Comparison of ENCODE assay signal across 15 cellular contexts in the genomic region with DNA sequence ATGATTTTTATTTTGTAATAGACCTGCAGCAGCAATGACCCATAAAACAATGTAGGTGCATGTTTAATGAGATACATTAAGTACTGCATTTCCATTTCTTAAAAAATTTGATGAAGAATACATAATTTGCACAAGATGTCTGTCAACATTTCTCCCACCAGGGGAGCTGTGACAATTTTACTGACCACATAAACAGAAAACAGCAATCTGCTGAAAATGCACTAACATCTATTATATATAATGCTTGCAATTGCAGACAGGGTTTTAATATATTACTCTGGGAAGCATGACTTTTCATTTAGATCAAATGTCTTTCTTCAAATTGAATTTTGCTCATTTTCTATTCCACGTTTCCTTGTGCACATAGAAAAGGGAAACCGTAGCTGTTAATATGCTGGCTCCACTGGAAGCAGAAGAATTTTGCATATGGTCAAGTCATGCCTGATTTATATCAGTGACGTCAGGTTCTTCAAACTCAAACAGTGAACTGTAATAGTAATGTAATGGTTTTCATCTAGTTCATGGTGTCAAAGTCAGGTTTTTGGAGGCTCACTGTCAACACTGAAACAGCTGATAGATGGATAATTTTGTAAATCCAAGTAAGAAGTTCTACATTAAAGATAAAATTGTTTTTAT.
DNase-seq lines count a peak whose midpoint lies in the region; ATAC-seq and TF ChIP-seq lines count a peak whose summit lies in the region.
"Had no signal": no experiment of that assay in that cellular context is flagged by ENCODE, and none has a peak within 500 bp of the region (broad histone marks: within the 10 kb centered on the region; RNA-seq: fewer than 3 reads in every experiment).

No MANE protein-coding gene starts in this region.

- H3K4me3 ChIP-seq in BJ (ENCODE audit: low read depth, low read length) (no peak overlapping the region), brain microvascular endothelial cell (ENCODE audit: low read depth, low read length) (no peak overlapping the region)
- H3K4me3 ChIP-seq: GM12878 had no signal

- peaks cover 6% of the 10 kb centered on the region for H3K9me3 Mint-ChIP-seq in mesothelial cell of epicardium
- H3K9me3 Mint-ChIP-seq: stimulated activated memory B cell treated with anti-CD40 and anti-IgM and Interleukin-4, amounts not matched to agents 10 μg/mL and 1 μg/mL and 100 μg/mL, for 72 hours had no signal

- DNase-seq in BJ (ENCODE audit: low read depth) (no peak), HT-29 (ENCODE audit: low spot score) (peak; percentile 14), brain microvascular endothelial cell (no peak), mesothelial cell of epicardium (ENCODE audit: low spot score in 2 of 2, unreplicated experiment in 2 of 2) (no peak), SK-N-DZ (ENCODE audit: low spot score) (no peak), cardiac septum (ENCODE audit: low spot score) (no peak)
- DNase-seq in stimulated activated naive CD8-positive, alpha-beta T cell treated with anti-CD3 and anti-CD28 coated beads, Interleukin-15, Interleukin-2, amounts not matched to agents 100 U/mL and 50 U/mL, for 24 hours = no peak
- DNase-seq: activated CD4-positive, CD25-positive, alpha-beta regulatory T cell; activated T-cell treated with anti-CD3 and anti-CD28 coated beads, Interleukin-2, amount 50 U/mL, for 1 hour; NCI-H524; SIG-M5 had no signal

- 0 out of 2 replicates have a peak, but pooled peaks cover 1% of the 10 kb centered on the region for H3K27me3 ChIP-seq in BJ (ENCODE audit: control insufficient read depth, insufficient read depth, low read length)
- H3K27me3 ChIP-seq in brain microvascular endothelial cell (replicated peaks) = no peaks in the 10 kb centered on the region

- H3K27me3 Mint-ChIP-seq in mesothelial cell of epicardium (ENCODE audit: low read depth) = peaks cover 10% of the 10 kb centered on the region
- H3K27me3 Mint-ChIP-seq: stimulated activated memory B cell treated with anti-CD40 and anti-IgM and Interleukin-4, amounts not matched to agents 10 μg/mL and 1 μg/mL and 100 μg/mL, for 72 hours had no signal

- intact Hi-C loops in cardiac septum (cut with DNase I) = no loop called here

- H3K36me3 ChIP-seq in BJ (ENCODE audit: control insufficient read depth, insufficient read depth, low read length) = no peaks in the 10 kb centered on the region
- H3K36me3 ChIP-seq in brain microvascular endothelial cell (replicated peaks) = no peaks in the 10 kb centered on the region
- H3K36me3 ChIP-seq: neutrophil had no signal

- CTCF ChIA-PET in BJ (lab: Yijun Ruan, JAX) = interaction anchor here (0.6 to 1.7 kb wide), 7 partner anchors 9 to 510 kb away, joined by 3 to 6 read pairs (median 3); no protein-coding TSS in a partner anchor

- no peaks in the 10 kb centered on the region for H3K4me1 Mint-ChIP-seq in mesothelial cell of epicardium
- H3K4me1 Mint-ChIP-seq: stimulated activated memory B cell treated with anti-CD40 and anti-IgM and Interleukin-4, amounts not matched to agents 10 μg/mL and 1 μg/mL and 100 μg/mL, for 72 hours had no signal

- TF ChIP-seq CTCF in BJ (IDR thresholded peaks at IDR 0.05; ENCODE audit: insufficient read depth, low read depth, low read length) (peak; percentile 45), brain microvascular endothelial cell (IDR thresholded peaks at IDR 0.05; ENCODE audit: low read depth, low read length, missing control alignments) (peak; percentile 39), mesothelial cell of epicardium (IDR thresholded peaks at IDR 0.05; ENCODE audit: unreplicated experiment) (peak; percentile 64)

- POLR2A ChIA-PET in BJ (lab: Charles Lee) = interaction anchor here (0.6 kb wide), 1 partner anchor 282 kb away, joined by 5 read pairs; no protein-coding TSS in a partner anchor

- no peak overlapping the region for H3K27ac Mint-ChIP-seq in mesothelial cell of epicardium
- H3K27ac Mint-ChIP-seq: stimulated activated memory B cell treated with anti-CD40 and anti-IgM and Interleukin-4, amounts not matched to agents 10 μg/mL and 1 μg/mL and 100 μg/mL, for 72 hours had no signal

- no peak overlapping the region for H3K27ac ChIP-seq in brain microvascular endothelial cell
- H3K27ac ChIP-seq: neutrophil had no signal

- no peaks in the 10 kb centered on the region for H3K36me3 Mint-ChIP-seq in mesothelial cell of epicardium
- H3K36me3 Mint-ChIP-seq: stimulated activated memory B cell treated with anti-CD40 and anti-IgM and Interleukin-4, amounts not matched to agents 10 μg/mL and 1 μg/mL and 100 μg/mL, for 72 hours had no signal

- in situ Hi-C loops in brain microvascular endothelial cell (cut with HindIII; ENCODE audit: low pct_ligation_motif_present, low sequenced_read_pairs) = no loop called here

- no peak for ATAC-seq in stimulated activated naive CD8-positive, alpha-beta T cell treated with anti-CD3 and anti-CD28 coated beads, Interleukin-15, Interleukin-2, amounts not matched to agents 100 U/mL and 50 U/mL, for 24 hours
- no peak for ATAC-seq in HG02610 (IDR thresholded peaks at IDR 0.05; ENCODE audit: unreplicated experiment)
- ATAC-seq: GM12878; stimulated activated memory B cell treated with anti-CD40 and anti-IgM and Interleukin-4, amounts not matched to agents 10 μg/mL and 1 μg/mL and 100 μg/mL, for 72 hours had no signal

- no peak overlapping the region for H3K4me3 Mint-ChIP-seq in mesothelial cell of epicardium
- H3K4me3 Mint-ChIP-seq: stimulated activated memory B cell treated with anti-CD40 and anti-IgM and Interleukin-4, amounts not matched to agents 10 μg/mL and 1 μg/mL and 100 μg/mL, for 72 hours had no signal
